In the genomic region with DNA sequence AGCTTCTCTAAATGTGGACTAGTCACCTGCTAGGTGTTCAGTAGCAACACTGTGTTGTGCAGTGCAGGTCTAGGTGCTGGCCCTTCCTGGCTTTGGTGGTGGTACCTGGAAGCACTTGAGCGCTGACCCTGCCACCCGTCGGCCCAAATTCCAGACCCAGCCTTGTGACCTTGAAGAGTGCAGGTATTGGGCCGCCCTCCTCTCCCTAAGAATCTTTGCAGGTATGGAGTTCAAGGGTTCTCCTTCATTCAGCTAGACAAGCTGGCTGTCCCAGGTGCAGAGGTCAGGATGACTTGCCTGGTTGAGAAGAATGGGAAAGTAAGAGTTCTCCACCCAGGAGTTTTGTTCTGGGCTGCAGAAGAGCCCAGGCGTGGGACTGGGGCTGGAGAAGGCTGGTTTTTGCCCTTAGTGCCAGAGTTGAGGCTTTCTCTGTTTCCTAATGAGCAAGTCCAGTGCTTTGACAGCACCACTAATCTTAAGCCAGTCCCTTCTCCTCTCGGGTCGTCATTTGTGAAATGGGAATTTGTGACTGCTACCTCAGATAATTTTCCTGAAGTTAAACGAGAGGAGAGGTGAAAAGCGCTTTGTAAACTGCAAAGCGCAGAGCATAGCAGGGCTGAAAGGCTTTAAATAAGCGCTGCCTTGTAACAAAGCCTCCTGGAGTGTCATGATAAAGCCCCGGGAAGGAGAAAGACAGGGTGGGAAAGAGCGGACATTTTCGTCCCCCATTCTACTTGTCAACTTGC, we compare ENCODE assay signal across 1 cellular context.
TF ChIP-seq lines count a peak whose summit lies in the region.

No MANE protein-coding gene starts in this region.

TF ChIP-seq in IMR-90, 13 proteins besides CTCF, POLR2A, EP300 and RAD21:
- TF ChIP-seq SMC3 (IDR thresholded peaks at IDR 0.05; ENCODE audit: low read depth, low read length) (no peak), CHD1 (IDR thresholded peaks at IDR 0.05; ENCODE audit: low read depth, low read length) (no peak), BHLHE40 (IDR thresholded peaks at IDR 0.05; ENCODE audit: low read depth, low read length) (no peak), RFX5 (IDR thresholded peaks at IDR 0.05; ENCODE audit: low read depth, low read length) (no peak)
